Comparison of ENCODE assay signal across 20 cellular contexts in the genomic region with DNA sequence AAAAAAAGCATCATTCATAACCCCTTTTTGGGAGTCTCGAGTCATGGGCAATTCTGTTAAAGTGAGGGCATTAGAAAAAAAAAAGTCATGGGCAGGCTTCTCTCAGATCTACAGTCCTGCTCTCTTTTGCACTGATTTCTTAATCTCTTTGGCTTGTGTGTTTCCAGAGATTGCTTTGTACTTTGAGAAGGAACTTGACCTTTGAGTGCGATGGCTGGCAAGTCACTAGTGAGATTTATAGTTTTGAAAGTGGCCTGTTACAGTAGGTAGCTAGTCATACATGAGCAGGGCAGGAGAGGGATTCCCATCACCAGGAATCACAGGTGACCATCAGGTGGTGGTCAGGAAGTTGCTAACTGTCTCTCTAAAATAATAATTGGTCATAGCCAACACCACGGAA.
"Had no signal": no experiment of that assay in that cellular context is flagged by ENCODE, and none has a peak within 500 bp of the region (broad histone marks: within the 10 kb centered on the region; RNA-seq: fewer than 3 reads in every experiment).

No MANE protein-coding gene starts in this region.

- H3K27ac ChIP-seq: dorsolateral prefrontal cortex, gastrocnemius medialis, heart left ventricle, hepatocyte, prostate gland, right atrium auricular region, suprapubic skin, transverse colon had no signal

- H3K27me3 ChIP-seq: dorsolateral prefrontal cortex, gastrocnemius medialis, heart left ventricle, hepatocyte, right atrium auricular region, suprapubic skin, transverse colon had no signal

- ATAC-seq: gastrocnemius medialis; heart left ventricle; left lobe of liver; naive thymus-derived CD8-positive, alpha-beta T cell; sciatic nerve; stimulated activated naive B cell treated with anti-CD40 and anti-IgM and Interleukin-4, amounts not matched to agents 10 μg/mL and 1 μg/mL and 100 μg/mL, for 72 hours had no signal

- H3K4me3 ChIP-seq: dorsolateral prefrontal cortex, gastrocnemius medialis, heart left ventricle, hepatocyte, prostate gland, right atrium auricular region, suprapubic skin, transverse colon had no signal

- H3K4me2 ChIP-seq: hepatocyte had no signal

- DNase-seq: dorsolateral prefrontal cortex; effector CD4-positive, alpha-beta T cell; gastrocnemius medialis; heart left ventricle; kidney; mammary epithelial cell; naive thymus-derived CD8-positive, alpha-beta T cell; nephron progenitor cell; nucleus accumbens; stimulated activated CD4-positive, alpha-beta T cell treated with anti-CD3 and anti-CD28 coated beads, Interleukin-2, amount 100 ng/mL, for 24 hours; stimulated activated CD4-positive, alpha-beta T cell treated with anti-CD3 and anti-CD28 coated beads, Interleukin-4, amount 100 ng/mL, for 24 hours; stimulated activated naive B cell treated with anti-CD40 and anti-IgM and Interleukin-4, amounts not matched to agents 10 μg/mL and 1 μg/mL and 100 μg/mL, for 72 hours; transverse colon had no signal

- H3K9me3 ChIP-seq: prostate gland, right atrium auricular region, suprapubic skin, transverse colon had no signal

- H3K4me1 ChIP-seq: gastrocnemius medialis, heart left ventricle, prostate gland, right atrium auricular region, suprapubic skin, transverse colon had no signal

- H3K36me3 ChIP-seq: gastrocnemius medialis, heart left ventricle, prostate gland, right atrium auricular region, suprapubic skin, transverse colon had no signal

- FAIRE-seq: colon, kidney had no signal

- H2AFZ ChIP-seq: hepatocyte had no signal

- H3K79me2 ChIP-seq: hepatocyte had no signal
